ENCODE assay signal across 8 cellular contexts in the genomic region with DNA sequence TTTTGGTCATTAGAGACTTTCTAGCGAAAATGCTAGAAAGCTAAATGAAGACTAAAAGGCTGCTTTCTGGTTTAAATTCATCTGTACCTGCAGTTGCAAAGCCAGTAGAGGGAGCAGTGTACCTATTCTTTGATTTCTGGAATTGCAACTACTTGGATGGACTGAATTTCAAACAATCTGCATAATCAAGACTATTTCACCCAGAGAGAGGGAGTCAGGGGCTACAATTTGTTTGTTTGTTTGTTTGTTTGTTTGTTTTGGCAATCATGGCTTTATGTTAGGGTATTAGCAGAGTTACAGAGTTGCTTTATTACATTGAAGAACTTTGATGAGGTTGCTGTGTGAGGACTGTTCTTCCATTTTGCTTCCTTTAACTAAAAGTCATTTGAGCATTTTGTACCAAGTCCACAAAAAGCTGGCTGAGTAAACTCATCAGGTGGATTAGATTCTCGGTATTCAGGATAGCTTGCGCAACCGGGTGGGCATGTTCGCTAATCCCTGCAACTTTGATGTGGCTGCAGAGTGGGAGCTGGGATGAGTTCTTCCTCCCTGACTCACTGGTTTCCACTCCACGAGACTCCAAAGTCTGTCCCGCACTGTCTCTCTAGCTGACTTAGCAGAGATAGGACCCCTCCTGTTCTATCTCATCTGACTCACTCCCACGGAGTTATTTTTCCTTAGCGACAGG.
DNase-seq lines count a peak whose midpoint lies in the region; ATAC-seq and TF ChIP-seq lines count a peak whose summit lies in the region.

No MANE protein-coding gene starts in this region.

- H3K9me3 ChIP-seq in BE2C (no peaks in the 10 kb centered on the region), right lobe of liver (no peaks in the 10 kb centered on the region), vagina (no peaks in the 10 kb centered on the region)

- TF ChIP-seq POLR2A in right lobe of liver (IDR thresholded peaks at IDR 0.05) (no peak), vagina (IDR thresholded peaks at IDR 0.05) (no peak)

- no peaks in the 10 kb centered on the region for H3K36me3 Mint-ChIP-seq in chondrocyte (ENCODE audit: low read depth)
- H3K36me3 Mint-ChIP-seq in activated naive CD8-positive, alpha-beta T cell treated with anti-CD3 and anti-CD28 coated beads for 36 hours = no peaks in the 10 kb centered on the region

- H3K9me3 Mint-ChIP-seq in chondrocyte (ENCODE audit: low read depth) = peaks cover 3% of the 10 kb centered on the region
- peaks cover 2% of the 10 kb centered on the region for H3K9me3 Mint-ChIP-seq in activated naive CD8-positive, alpha-beta T cell treated with anti-CD3 and anti-CD28 coated beads for 36 hours

- peak overlapping the region; percentile 50 for H3K4me3 Mint-ChIP-seq in chondrocyte (ENCODE audit: unreplicated experiment)
- H3K4me3 Mint-ChIP-seq in activated naive CD8-positive, alpha-beta T cell treated with anti-CD3 and anti-CD28 coated beads for 36 hours = no peak overlapping the region

- no peak overlapping the region for H3K4me3 ChIP-seq in BE2C (ENCODE audit: low read depth, low read length)
- H3K4me3 ChIP-seq in H7 (ENCODE audit: insufficient read depth, low read depth, low read length) = peak overlapping the region; percentile 23; the same call in 1 of the 2 replicates
- H3K4me3 ChIP-seq in right lobe of liver = no peak overlapping the region
- no peak overlapping the region for H3K4me3 ChIP-seq in vagina

- H3K4me1 ChIP-seq in BE2C (no peaks in the 10 kb centered on the region), right lobe of liver (no peaks in the 10 kb centered on the region), vagina (peaks cover 10% of the 10 kb centered on the region)

- H3K27ac ChIP-seq in right lobe of liver (no peak overlapping the region), vagina (peak overlapping the region; percentile 23)

- no peaks in the 10 kb centered on the region for H3K27me3 Mint-ChIP-seq in chondrocyte (ENCODE audit: low read depth)
- H3K27me3 Mint-ChIP-seq in activated naive CD8-positive, alpha-beta T cell treated with anti-CD3 and anti-CD28 coated beads for 36 hours = peaks cover 17% of the 10 kb centered on the region

- intact Hi-C loops in right lobe of liver (cut with DNase I) (no loop called here), vagina (cut with DNase I) (loop anchor here (10.0 kb wide), 1 partner anchor 891 kb away; no protein-coding TSS in a partner anchor)

- 27% methylated on average over 3 of the region's 9 CpGs for WGBS in right lobe of liver (ENCODE audit: insufficient coverage, low coverage, low lambda C conversion rate, missing lambda C conversion rate)

- DNase-seq in BE2C (no peak), H7 (peak; percentile 32), NCI-H82 treated with DMSO at 0.1 percent for 48 hours (lab: John Stamatoyannopoulos, UW; ENCODE audit: unreplicated experiment) (peak; percentile 6), chondrocyte (ENCODE audit: low spot score) (no peak), right lobe of liver (peak in 1 of 3 donors; percentile 23), vagina (ENCODE audit: extremely low spot score in 2 of 2) (peak in 1 of 2 donors; percentile 91)
- no peak for DNase-seq in activated naive CD8-positive, alpha-beta T cell treated with anti-CD3 and anti-CD28 coated beads for 36 hours
- no peak for DNase-seq in activated CD4-positive, CD25-positive, alpha-beta regulatory T cell treated with anti-CD3 and anti-CD28 coated beads, Interleukin-2, amount 50 U/mL, for 72 hours

- ATAC-seq in right lobe of liver = peak; percentile 83 to 93 (median 90)

- no peaks in the 10 kb centered on the region for H3K36me3 ChIP-seq in BE2C
- H3K36me3 ChIP-seq in H7 (replicated peaks; ENCODE audit: control insufficient read depth, insufficient read depth, low read length) = no peaks in the 10 kb centered on the region
- no peaks in the 10 kb centered on the region for H3K36me3 ChIP-seq in right lobe of liver
- no peaks in the 10 kb centered on the region for H3K36me3 ChIP-seq in vagina

- TF ChIP-seq CTCF in BE2C (IDR thresholded peaks at IDR 0.05; ENCODE audit: low read depth, low read length) (peak; percentile 85), chondrocyte (IDR thresholded peaks at IDR 0.05) (peak; percentile 93), right lobe of liver (IDR thresholded peaks at IDR 0.05) (peak; percentile 75 to 85 (median 80)), vagina (IDR thresholded peaks at IDR 0.05) (peak; percentile 34 to 75 (median 51))

- peaks cover 12% of the 10 kb centered on the region for H3K4me1 Mint-ChIP-seq in chondrocyte (ENCODE audit: low read depth)
- no peaks in the 10 kb centered on the region for H3K4me1 Mint-ChIP-seq in activated naive CD8-positive, alpha-beta T cell treated with anti-CD3 and anti-CD28 coated beads for 36 hours

- H3K27ac Mint-ChIP-seq in chondrocyte (ENCODE audit: unreplicated experiment) = peak overlapping the region; percentile 50
- no peak overlapping the region for H3K27ac Mint-ChIP-seq in activated naive CD8-positive, alpha-beta T cell treated with anti-CD3 and anti-CD28 coated beads for 36 hours

- H3K27me3 ChIP-seq in BE2C (no peaks in the 10 kb centered on the region), H7 (ENCODE audit: control insufficient read depth, insufficient read depth, low read length) (no peaks in the 10 kb centered on the region), right lobe of liver (no peaks in the 10 kb centered on the region), vagina (no peaks in the 10 kb centered on the region)

Comparison
In these comparisons a context has a peak if more than half of its experiments do, and no peak if none do; other contexts are left out.
1. DNase-seq: peak in H7 (single experiment) and NCI-H82 treated with DMSO at 0.1 percent for 48 hours (single experiment); none in BE2C (single experiment), chondrocyte (single experiment), activated naive CD8-positive, alpha-beta T cell treated with anti-CD3 and anti-CD28 coated beads for 36 hours (single experiment) and activated CD4-positive, CD25-positive, alpha-beta regulatory T cell treated with anti-CD3 and anti-CD28 coated beads, Interleukin-2, amount 50 U/mL, for 72 hours (single experiment).
2. Peak in every context shown above with its lines, with median percentiles within 50 percentile points of each other: CTCF ChIP-seq.